ENCODE assay signal across 20 cellular contexts in genomic region chr9:15522130-15522755, GRCh38.
"Had no signal": no experiment of that assay in that cellular context is flagged by ENCODE, and none has a peak within 500 bp of the region (broad histone marks: within the 10 kb centered on the region; RNA-seq: fewer than 3 reads in every experiment).

No MANE protein-coding gene starts in this region.

- H3K36me3 ChIP-seq: left ventricle myocardium inferior, neutrophil, right lobe of liver, tibial artery, upper lobe of left lung, uterus had no signal

- FAIRE-seq: endothelial cell of umbilical vein, keratinocyte had no signal

- H3K27me3 ChIP-seq: foreskin keratinocyte, neutrophil, right lobe of liver, tibial artery, upper lobe of left lung, uterus had no signal

- H3K9me3 ChIP-seq: left ventricle myocardium inferior, neutrophil, psoas muscle, right lobe of liver, tibial artery, upper lobe of left lung, uterus had no signal

- ATAC-seq: foreskin keratinocyte; naive thymus-derived CD8-positive, alpha-beta T cell; psoas muscle; right lobe of liver; stimulated activated memory B cell treated with anti-CD40 and anti-IgM and Interleukin-4, amounts not matched to agents 10 μg/mL and 1 μg/mL and 100 μg/mL, for 72 hours had no signal

- H3K27ac ChIP-seq: foreskin keratinocyte, left ventricle myocardium inferior, neutrophil, psoas muscle, right lobe of liver, tibial artery, upper lobe of left lung, uterus had no signal

- DNase-seq: effector CD4-positive, alpha-beta T cell; endodermal cell; erythroblast; foreskin keratinocyte; immature natural killer cell; left ventricle myocardium inferior; naive thymus-derived CD8-positive, alpha-beta T cell; psoas muscle; retina; right lobe of liver; stimulated activated CD4-positive, alpha-beta T cell treated with anti-CD3 and anti-CD28 coated beads, Interleukin-4, amount 100 ng/mL, for 1 hour; stimulated activated CD8-positive, alpha-beta memory T cell treated with anti-CD3 and anti-CD28 coated beads, Interleukin-4, amount 100 ng/mL, for 48 hours; tibial artery; upper lobe of left lung; uterus had no signal

- H3K4me3 ChIP-seq: left ventricle myocardium inferior, lung, psoas muscle, right lobe of liver, tibial artery, upper lobe of left lung, uterus had no signal

- H3K4me1 ChIP-seq: foreskin keratinocyte, left ventricle myocardium inferior, psoas muscle, right lobe of liver, tibial artery, upper lobe of left lung, uterus had no signal
